8 cellular contexts compared by ENCODE assay signal in genomic region chrX:119690921-119691716, GRCh38. TPM values are rescaled to one million over a fixed set of nuclear protein-coding genes. Genes with fewer than 3 reads are reported as not detected.
A peak's percentile ranks its signal among the peaks of the same experiment; 100 is the strongest.
DNase-seq lines count a peak whose midpoint lies in the region; ATAC-seq and TF ChIP-seq lines count a peak whose summit lies in the region.

No MANE protein-coding gene starts in this region.

- peak overlapping the region; percentile 84 to 97 (median 92) for H3K27ac Mint-ChIP-seq in immature natural killer cell

- ATAC-seq in stimulated activated naive CD8-positive, alpha-beta T cell treated with anti-CD3 and anti-CD28 coated beads, Interleukin-15, Interleukin-2, amounts not matched to agents 100 U/mL and 50 U/mL, for 24 hours = peak; percentile 2
- no peak for ATAC-seq in HG02798 (IDR thresholded peaks at IDR 0.05; ENCODE audit: poor library complexity, unreplicated experiment)

- peaks cover 61 to 63% of the 10 kb centered on the region in 2 donors for H3K4me1 Mint-ChIP-seq in immature natural killer cell

- TF ChIP-seq CTCF in LNCaP clone FGC (IDR thresholded peaks at IDR 0.05; ENCODE audit: control insufficient read depth, extremely low read depth, insufficient read depth) = no peak

- peak overlapping the region; percentile 62; the same call in 1 of the 2 replicates for H3K4me3 ChIP-seq in LNCaP clone FGC (ENCODE audit: low read depth, low read length)

- H3K27me3 Mint-ChIP-seq in immature natural killer cell (ENCODE audit: low read depth in 3 of 3) = peaks cover 7 to 12% (median 8%) of the 10 kb centered on the region in 3 donors

- no peaks in the 10 kb centered on the region for H3K9me3 Mint-ChIP-seq in immature natural killer cell

- peak overlapping the region; percentile 92 to 99 (median 95) for H3K4me3 Mint-ChIP-seq in immature natural killer cell

- DNase-seq in AG20443 (ENCODE audit: low spot score) (peak; percentile 11), LNCaP clone FGC (ENCODE audit: low read depth) (no peak), immature natural killer cell (no peak), NCI-H2081 (lab: John Stamatoyannopoulos, UW) (no peak), NK-92 (lab: John Stamatoyannopoulos, UW; ENCODE audit: unreplicated experiment) (no peak)
- DNase-seq in activated CD8-positive, alpha-beta memory T cell treated with anti-CD3 and anti-CD28 coated beads, Interleukin-2, amount 50 U/mL, for 4 hours = peak; percentile 71
- peak; percentile 63 for DNase-seq in stimulated activated naive CD8-positive, alpha-beta T cell treated with anti-CD3 and anti-CD28 coated beads, Interleukin-15, Interleukin-2, amounts not matched to agents 100 U/mL and 50 U/mL, for 24 hours

- H3K36me3 Mint-ChIP-seq in immature natural killer cell = peaks cover 0 to under 1% (median 0%) of the 10 kb centered on the region in 3 donors

RNA-seq across cellular contexts. Expression of gene SEPTIN6, which starts 1.8 kb away (rescaled TPM):
- 100 to 1,000 TPM; 104 to 244 (median 139) TPM for polyA plus RNA-seq in immature natural killer cell

Comparison
In these comparisons a context has a peak if more than half of its experiments do, and no peak if none do; other contexts are left out.
1. DNase-seq: peak in AG20443 (single experiment), activated CD8-positive, alpha-beta memory T cell treated with anti-CD3 and anti-CD28 coated beads, Interleukin-2, amount 50 U/mL, for 4 hours (single experiment) and stimulated activated naive CD8-positive, alpha-beta T cell treated with anti-CD3 and anti-CD28 coated beads, Interleukin-15, Interleukin-2, amounts not matched to agents 100 U/mL and 50 U/mL, for 24 hours (single experiment); none in LNCaP clone FGC (single experiment), immature natural killer cell (0 of 3), NCI-H2081 (0 of 2) and NK-92 (single experiment).